27 cellular contexts compared by ENCODE assay signal in genomic region chr7:111852081-111852480, GRCh38.
"Had no signal": no experiment of that assay in that cellular context is flagged by ENCODE, and none has a peak within 500 bp of the region (broad histone marks: within the 10 kb centered on the region; RNA-seq: fewer than 3 reads in every experiment).

No MANE protein-coding gene starts in this region.

- H3K27ac ChIP-seq: left ventricle myocardium inferior, neural progenitor cell, neutrophil, right atrium auricular region, right lobe of liver, tibial nerve, uterus had no signal

- H3K9me3 Mint-ChIP-seq: type B pancreatic cell had no signal

- H3K36me3 ChIP-seq: neural progenitor cell, neutrophil, uterus had no signal

- H3K27ac Mint-ChIP-seq: mesothelial cell of epicardium; naive B cell; natural killer cell; stimulated activated memory B cell treated with anti-CD40 and anti-IgM and Interleukin-4, amounts not matched to agents 10 μg/mL and 1 μg/mL and 100 μg/mL, for 72 hours; stimulated activated naive CD8-positive, alpha-beta T cell treated with anti-CD3 and anti-CD28 coated beads, Interleukin-15, amount 100 ng/mL, for 72 hours; type B pancreatic cell had no signal

- H3K27me3 Mint-ChIP-seq: progenitor cell of endocrine pancreas; stimulated activated memory B cell treated with anti-CD40 and anti-IgM and Interleukin-4, amounts not matched to agents 10 μg/mL and 1 μg/mL and 100 μg/mL, for 72 hours; type B pancreatic cell had no signal

- H3K4me1 Mint-ChIP-seq: naive B cell; natural killer cell; stimulated activated memory B cell treated with anti-CD40 and anti-IgM and Interleukin-4, amounts not matched to agents 10 μg/mL and 1 μg/mL and 100 μg/mL, for 72 hours; stimulated activated naive CD8-positive, alpha-beta T cell treated with anti-CD3 and anti-CD28 coated beads, Interleukin-15, amount 100 ng/mL, for 72 hours had no signal

- H3K4me3 ChIP-seq: left ventricle myocardium inferior, lung, neural progenitor cell, right atrium auricular region, right lobe of liver, smooth muscle cell, tibial nerve, uterus had no signal

- H3K4me3 Mint-ChIP-seq: mesothelial cell of epicardium; naive B cell; natural killer cell; nephron progenitor cell; neural progenitor cell; stimulated activated memory B cell treated with anti-CD40 and anti-IgM and Interleukin-4, amounts not matched to agents 10 μg/mL and 1 μg/mL and 100 μg/mL, for 72 hours; stimulated activated naive CD8-positive, alpha-beta T cell treated with anti-CD3 and anti-CD28 coated beads, Interleukin-15, amount 100 ng/mL, for 72 hours; type B pancreatic cell had no signal

- H3K36me3 Mint-ChIP-seq: natural killer cell; stimulated activated memory B cell treated with anti-CD40 and anti-IgM and Interleukin-4, amounts not matched to agents 10 μg/mL and 1 μg/mL and 100 μg/mL, for 72 hours had no signal

- DNase-seq: hypothalamus; islet precursor cell; left ventricle myocardium inferior; mesendoderm; naive B cell; natural killer cell; nephron progenitor cell; occipital lobe; right lobe of liver; stimulated activated CD4-positive, alpha-beta T cell treated with anti-CD3 and anti-CD28 coated beads, Interleukin-1b, Interleukin-23, amount 100 ng/mL, for 48 hours; stimulated activated CD4-positive, alpha-beta T cell treated with anti-CD3 and anti-CD28 coated beads, Interleukin-2, amount 100 ng/mL, for 48 hours; stimulated activated CD4-positive, alpha-beta T cell treated with anti-CD3 and anti-CD28 coated beads, Interleukin-4, amount 100 ng/mL, for 4 hours; stimulated activated CD8-positive, alpha-beta memory T cell treated with anti-CD3 and anti-CD28 coated beads, Interleukin-4, amount 100 ng/mL, for 48 hours; stimulated activated naive CD4-positive, alpha-beta T cell treated with Interleukin-2 at 50 U/mL for 16 hours; stimulated activated naive CD8-positive, alpha-beta T cell treated with anti-CD3 and anti-CD28 coated beads, Interleukin-15, amount 100 ng/mL, for 72 hours; substantia nigra; uterus had no signal

- H3K4me1 ChIP-seq: right atrium auricular region, right lobe of liver, tibial nerve, uterus had no signal

- ATAC-seq: natural killer cell; right lobe of liver; stimulated activated memory B cell treated with anti-CD40 and anti-IgM and Interleukin-4, amounts not matched to agents 10 μg/mL and 1 μg/mL and 100 μg/mL, for 72 hours; stimulated activated naive CD8-positive, alpha-beta T cell treated with anti-CD3 and anti-CD28 coated beads, Interleukin-15, amount 100 ng/mL, for 72 hours had no signal

- H3K9me3 ChIP-seq: left ventricle myocardium inferior, right atrium auricular region, right lobe of liver, tibial nerve had no signal

- H3K27me3 ChIP-seq: neural progenitor cell, right atrium auricular region, right lobe of liver, tibial nerve, uterus had no signal
